ENCODE assay signal across 1 cellular context in genomic region chr3:119145500-119146167, GRCh38.
TF ChIP-seq lines count a peak whose summit lies in the region.

Gene TEX55, plus strand, starts transcription at chr3:119146165. Its CDS starts 25 bp downstream, at chr3:119146190.

TF ChIP-seq in WTC11, 78 proteins besides CTCF, POLR2A, EP300 and RAD21 (continued from another document):
- TF ChIP-seq ZNF281 (CRISPR knock-in tag; IDR thresholded peaks at IDR 0.05), result no peak
- TF ChIP-seq ZNF317 (CRISPR knock-in tag; IDR thresholded peaks at IDR 0.05; ENCODE audit: borderline replicate concordance, low read depth), result no peak
- no peak for TF ChIP-seq PRRX2 (CRISPR knock-in tag; IDR thresholded peaks at IDR 0.05)
- no peak for TF ChIP-seq ATF3 (CRISPR knock-in tag; conservative IDR thresholded peaks at IDR 0.05)
- TF ChIP-seq NR3C1 (CRISPR knock-in tag; conservative IDR thresholded peaks at IDR 0.05; ENCODE audit: low read depth), result no peak
